In the genomic region with DNA sequence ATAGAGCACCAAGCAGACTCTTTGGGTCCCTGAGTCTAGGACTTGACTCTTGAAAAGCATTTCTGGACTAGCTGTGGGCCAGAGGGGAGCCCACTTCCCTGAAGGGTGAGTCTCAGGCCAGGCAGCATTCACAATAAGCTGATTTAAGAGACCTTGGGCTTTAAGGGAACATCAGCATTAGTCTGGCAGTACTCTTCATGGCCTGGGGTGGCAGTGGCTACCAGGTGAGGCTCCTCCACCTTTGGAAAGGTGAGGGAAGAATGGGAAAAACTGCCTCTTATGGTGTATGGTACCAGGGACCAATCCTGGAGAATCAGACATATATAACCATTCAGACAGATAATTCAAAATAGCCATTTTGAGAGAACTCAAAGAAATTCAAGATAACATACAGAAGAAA, we compare ENCODE assay signal across 22 cellular contexts.
"Had no signal": no experiment of that assay in that cellular context is flagged by ENCODE, and none has a peak within 500 bp of the region (broad histone marks: within the 10 kb centered on the region; RNA-seq: fewer than 3 reads in every experiment).

No MANE protein-coding gene starts in this region.

- H3K27me3 ChIP-seq: adrenal gland, gastrocnemius medialis, heart left ventricle, ovary, testis had no signal

- DNase-seq: activated CD4-positive, alpha-beta memory T cell treated with anti-CD3 and anti-CD28 coated beads for 36 hours; activated CD4-positive, alpha-beta T cell treated with anti-CD3 and anti-CD28 coated beads for 4 hours; activated gamma-delta T cell treated with Interleukin-2 at 50 U/mL for 16 hours; activated T-cell treated with anti-CD3 and anti-CD28 coated beads for 4 hours; adrenal gland; cerebellar nuclear complex; cortex of kidney; gastrocnemius medialis; heart left ventricle; immature natural killer cell; kidney glomerular epithelial cell; left ventricle myocardium inferior; mesenchymal stem cell; naive thymus-derived CD8-positive, alpha-beta T cell; ovary; stimulated activated CD4-positive, alpha-beta T cell treated with anti-CD3 and anti-CD28 coated beads, Interleukin-4, amount 100 ng/mL, for 24 hours; testis had no signal

- ATAC-seq: activated naive CD4-positive, alpha-beta T cell treated with anti-CD3 and anti-CD28 coated beads, Interleukin-2, amount 50 U/mL, for 72 hours; esophagus mucosa; gastrocnemius medialis; heart left ventricle; naive thymus-derived CD8-positive, alpha-beta T cell; sciatic nerve; stimulated activated memory B cell treated with anti-CD40 and anti-IgM and Interleukin-4, amounts not matched to agents 10 μg/mL and 1 μg/mL and 100 μg/mL, for 72 hours had no signal

- H3K36me3 ChIP-seq: adrenal gland, gastrocnemius medialis, heart left ventricle, left ventricle myocardium inferior, ovary had no signal

- H3K4me1 ChIP-seq: adrenal gland, gastrocnemius medialis, heart left ventricle, left ventricle myocardium inferior, testis had no signal

- H3K27ac ChIP-seq: adrenal gland, gastrocnemius medialis, heart left ventricle, left ventricle myocardium inferior, ovary, testis had no signal

- H3K4me3 ChIP-seq: adrenal gland, gastrocnemius medialis, heart left ventricle, left ventricle myocardium inferior, ovary, testis had no signal

- H3K9me3 ChIP-seq: adrenal gland, gastrocnemius medialis, ovary, testis had no signal

- FAIRE-seq: astrocyte had no signal
